In the genomic region with DNA sequence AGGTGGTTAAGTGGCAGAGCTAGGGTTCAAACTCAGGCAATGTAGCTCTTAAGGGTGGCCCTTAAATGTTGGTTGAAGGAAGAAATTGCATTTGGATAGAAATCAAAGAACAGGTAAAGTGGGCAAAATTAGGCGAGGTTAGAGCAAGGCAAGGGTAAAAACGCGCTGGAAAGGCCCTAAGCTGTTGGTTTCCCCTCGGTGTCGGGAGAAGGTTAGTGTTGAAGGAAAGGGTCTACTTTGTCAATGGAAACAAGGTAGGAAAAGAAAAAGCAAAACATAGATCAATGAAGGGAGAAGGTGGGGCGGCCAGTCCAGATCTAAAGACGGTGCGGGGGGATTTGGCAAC, we compare ENCODE assay signal across 8 cellular contexts. TPM values are rescaled to one million over a fixed set of nuclear protein-coding genes. Genes with fewer than 3 reads are reported as not detected.
A peak's percentile ranks its signal among the peaks of the same experiment; 100 is the strongest.
DNase-seq lines count a peak whose midpoint lies in the region; ATAC-seq and TF ChIP-seq lines count a peak whose summit lies in the region.

No MANE protein-coding gene starts in this region.

- peaks cover 4% of the 10 kb centered on the region for H3K27me3 Mint-ChIP-seq in GM23338 (ENCODE audit: insufficient read depth, low read depth, poor library complexity)

- ATAC-seq in GM23338 (peak; percentile 24), Panc1 (no peak), GM19351 (IDR thresholded peaks at IDR 0.05; ENCODE audit: unreplicated experiment) (no peak), HG03521 (IDR thresholded peaks at IDR 0.05; ENCODE audit: unreplicated experiment) (no peak)

- TF ChIP-seq CTCF in GM23338 (conservative IDR thresholded peaks at IDR 0.05; ENCODE audit: low read depth in 2 of 2) = no peak
- TF ChIP-seq CTCF in Panc1 (IDR thresholded peaks at IDR 0.05) = no peak
- no peak for TF ChIP-seq CTCF in epithelial cell of proximal tubule (conservative IDR thresholded peaks at IDR 0.05; ENCODE audit: low read depth, low read length)
- TF ChIP-seq CTCF in osteoblast (IDR thresholded peaks at IDR 0.05; ENCODE audit: extremely low read depth, low read depth, low read length) = no peak

- H3K27ac ChIP-seq in GM23338 (ENCODE audit: low read depth) (no peak overlapping the region), Panc1 (ENCODE audit: low read length) (peak overlapping the region; percentile 94), osteoblast (ENCODE audit: low read depth, low read length) (peak overlapping the region; percentile 78)

- in situ Hi-C loops in Panc1 (cut with HindIII; ENCODE audit: low pct_unique_long_range_greater_than_20kb, low sequenced_read_pairs) = no loop called here

- H3K4me2 ChIP-seq in GM23338 = peak overlapping the region; percentile 91
- H3K4me2 ChIP-seq in osteoblast (ENCODE audit: insufficient read depth, low read length) = peak overlapping the region; percentile 90

- intact Hi-C loops in Panc1 (cut with micrococcal nuclease; ENCODE audit: unreplicated experiment) = no loop called here

- peaks cover 22% of the 10 kb centered on the region; the same call in 1 of the 2 replicates for H3K4me1 ChIP-seq in GM23338 (ENCODE audit: insufficient read depth)
- peaks cover 25% of the 10 kb centered on the region for H3K4me1 ChIP-seq in Panc1 (ENCODE audit: control insufficient read depth, insufficient read depth, low read length)
- H3K4me1 ChIP-seq in osteoblast (ENCODE audit: insufficient read depth, low read length) = peaks cover 17% of the 10 kb centered on the region

- CTCF ChIA-PET in Panc1 (lab: Charles Lee) = interaction anchor here (1.3 kb wide), 1 partner anchor 1102 kb away, joined by 3 read pairs; no protein-coding TSS in a partner anchor

- H3K36me3 Mint-ChIP-seq in GM23338 (ENCODE audit: low read depth) = peaks cover 17% of the 10 kb centered on the region

- H4K20me1 ChIP-seq in GM23338 (replicated peaks; ENCODE audit: insufficient read depth) (peaks cover 34% of the 10 kb centered on the region), osteoblast (ENCODE audit: insufficient read depth, low read length) (peaks cover 11% of the 10 kb centered on the region)

- H3K27ac Mint-ChIP-seq in GM23338 = peak overlapping the region; percentile 77

- no TSS peak for BruUV-seq in Panc1 (replicated peaks; lab: Mats Ljungman, UMichigan)

- H3K4me3 ChIP-seq in GM23338 (peak overlapping the region; percentile 90), Panc1 (ENCODE audit: low read depth in 2 of 2, low read length in 2 of 2) (peak overlapping the region; percentile 73 to 80), epithelial cell of proximal tubule (ENCODE audit: low read depth, low read length) (peak overlapping the region; percentile 87), osteoblast (ENCODE audit: insufficient read depth, low read length) (peak overlapping the region; percentile 89)

- peaks cover 59% of the 10 kb centered on the region for H3K79me2 ChIP-seq in GM23338 (replicated peaks; ENCODE audit: insufficient read depth)
- H3K79me2 ChIP-seq in osteoblast (ENCODE audit: insufficient read depth, low read length) = peaks cover 78% of the 10 kb centered on the region

- H3K4me3 Mint-ChIP-seq in GM23338 = peak overlapping the region; percentile 97

- DNase-seq in GM23338 (ENCODE audit: low spot score) (no peak), Panc1 (ENCODE audit: low read depth, low spot score) (no peak), epithelial cell of proximal tubule (ENCODE audit: low read depth) (no peak), osteoblast (ENCODE audit: insufficient read length, low spot score, missing footprints) (peak; percentile 72), foreskin melanocyte (no peak), NCI-H2196 treated with DMSO at 0.1 percent for 48 hours (lab: John Stamatoyannopoulos, UW; ENCODE audit: unreplicated experiment) (no peak)

- H3K9me2 ChIP-seq in GM23338 (ENCODE audit: insufficient read depth) = no peaks in the 10 kb centered on the region

- peaks cover 15% of the 10 kb centered on the region for H3K4me1 Mint-ChIP-seq in GM23338

- peaks cover 4% of the 10 kb centered on the region; the same call in 1 of the 3 replicates for H3K9me3 Mint-ChIP-seq in GM23338

- no peaks in the 10 kb centered on the region for H3F3A ChIP-seq in GM23338 (replicated peaks; ENCODE audit: low read depth)

- H3K27me3 ChIP-seq in GM23338 (ENCODE audit: insufficient read depth) (no peaks in the 10 kb centered on the region), Panc1 (ENCODE audit: control insufficient read depth, insufficient read depth, low read length) (no peaks in the 10 kb centered on the region), osteoblast (ENCODE audit: insufficient read depth, low read length) (no peaks in the 10 kb centered on the region)

- POLR2A ChIA-PET in Panc1 (lab: Charles Lee) = interaction anchor here (0.5 to 0.7 kb wide), 2 partner anchors 18 to 599 kb away, joined by 3 to 6 read pairs; partner anchors contain the start of gene CFAP90

- H2AFZ ChIP-seq in GM23338 (peak overlapping the region; percentile 97), osteoblast (ENCODE audit: low read length) (peak overlapping the region; percentile 88)

- H3K36me3 ChIP-seq in GM23338 (ENCODE audit: insufficient read depth) = no peaks in the 10 kb centered on the region
- H3K36me3 ChIP-seq in Panc1 (ENCODE audit: control insufficient read depth, insufficient read depth, low read length) = peaks cover 24% of the 10 kb centered on the region
- H3K36me3 ChIP-seq in osteoblast (ENCODE audit: insufficient read depth, low read length) = peaks cover 6% of the 10 kb centered on the region

- H3K9me3 ChIP-seq in Panc1 (ENCODE audit: control insufficient read depth, insufficient read depth, low read depth, low read length) (no peaks in the 10 kb centered on the region), osteoblast (ENCODE audit: low read depth, low read length) (no peaks in the 10 kb centered on the region)

TF ChIP-seq in GM23338, 12 proteins besides CTCF, POLR2A, EP300 and RAD21:
- no peak for TF ChIP-seq ZNF114 (CRISPR knock-in tag; IDR thresholded peaks at IDR 0.05)
- no peak for TF ChIP-seq EZH2phosphoT487 (IDR thresholded peaks at IDR 0.05; ENCODE audit: unreplicated experiment)
- no peak for TF ChIP-seq NANOG (IDR thresholded peaks at IDR 0.05; ENCODE audit: borderline replicate concordance)
- no peak for TF ChIP-seq ETS1 (IDR thresholded peaks at IDR 0.05)
- no peak for TF ChIP-seq JUNB (IDR thresholded peaks at IDR 0.05; ENCODE audit: unreplicated experiment)

RNA-seq across cellular contexts. Expression of gene FASTKD3, which starts 0.4 kb away (rescaled TPM):
- 11.8 and 13.5 TPM in 2 replicates for total RNA-seq in GM23338 (2014; rRNA removed; shearing (Covaris generic))
- 10.8 and 12.2 TPM in 2 replicates for polyA plus RNA-seq in GM23338 (2016; fragmentation: Nextera tagmentation; extraction: Ambion mirVana)
- total RNA-seq in Panc1 (2021; ENCODE audit: unreplicated experiment) = 9.9 TPM
- polyA plus RNA-seq in Panc1 (2012; ENCODE audit: insufficient read length) = 4.4 TPM
- total RNA-seq in epithelial cell of proximal tubule = 8.4 and 17.9 TPM in 2 replicates
- total RNA-seq in osteoblast = 10.9 and 13.6 TPM in 2 replicates

RNA-seq across cellular contexts. Expression of gene MTRR, which starts 0.5 kb away (rescaled TPM):
- 39.7 and 55.9 TPM in 2 replicates for total RNA-seq in GM23338 (2014; rRNA removed; shearing (Covaris generic))
- polyA plus RNA-seq in GM23338 (2016; fragmentation: Nextera tagmentation; extraction: Ambion mirVana) = 11.6 and 16.5 TPM in 2 replicates
- 57.8 TPM for total RNA-seq in Panc1 (2021; ENCODE audit: unreplicated experiment)
- 38.3 TPM for polyA plus RNA-seq in Panc1 (2012; ENCODE audit: insufficient read length)
- 20.0 and 39.9 TPM in 2 replicates for total RNA-seq in epithelial cell of proximal tubule
- 36.2 and 36.6 TPM in 2 replicates for total RNA-seq in osteoblast

RNA-seq across cellular contexts. Expression of gene CFAP90, which starts 17.5 kb away (rescaled TPM):
- 0.10 and 3.5 TPM in 2 replicates for total RNA-seq in GM23338 (2014; rRNA removed; shearing (Covaris generic))
- polyA plus RNA-seq in GM23338 (2016; fragmentation: Nextera tagmentation; extraction: Ambion mirVana) = 1.0 and 1.3 TPM in 2 replicates
- total RNA-seq in Panc1 (2021; ENCODE audit: unreplicated experiment) (0.69 TPM), epithelial cell of proximal tubule (1.2 TPM in 1 of 2 replicates, not detected in the other), osteoblast (0.59 and 1.1 TPM in 2 replicates)
- 1.3 TPM for polyA plus RNA-seq in Panc1 (2012; ENCODE audit: insufficient read length)
